Comparison of ENCODE assay signal across 19 cellular contexts in the genomic region with DNA sequence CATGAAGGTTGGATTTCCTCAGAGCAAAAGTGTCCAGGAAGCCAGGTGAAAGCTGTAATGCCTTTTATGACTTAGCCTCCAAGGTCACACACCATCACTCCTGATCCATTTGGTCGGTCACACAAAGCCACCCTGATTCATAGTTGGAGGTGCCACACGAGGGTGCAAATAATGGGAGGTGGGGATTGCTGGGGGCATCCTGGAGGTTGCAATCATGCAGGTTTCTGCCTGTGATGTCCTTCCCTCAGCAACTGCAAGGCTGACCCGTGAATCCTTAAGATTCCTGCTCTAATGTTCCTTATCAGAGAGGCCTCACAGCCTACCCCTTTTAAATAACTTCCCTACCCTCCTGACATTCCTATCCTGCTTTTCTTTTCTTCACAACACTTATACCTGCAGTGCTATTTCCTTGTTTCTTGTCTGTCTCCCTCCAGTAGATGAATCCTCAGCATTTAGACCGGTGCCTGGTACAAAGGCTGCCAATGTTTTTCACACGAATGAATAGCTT.
"Had no signal": no experiment of that assay in that cellular context is flagged by ENCODE, and none has a peak within 500 bp of the region (broad histone marks: within the 10 kb centered on the region; RNA-seq: fewer than 3 reads in every experiment).

No MANE protein-coding gene starts in this region.

- H3K9me3 ChIP-seq: adrenal gland, breast epithelium, colonic mucosa, sigmoid colon, testis, vagina had no signal

- H3K36me3 ChIP-seq: adrenal gland, breast epithelium, colonic mucosa, sigmoid colon, vagina had no signal

- DNase-seq: activated CD4-positive, alpha-beta T cell treated with anti-CD3 and anti-CD28 coated beads for 36 hours; activated CD4-positive, alpha-beta T cell treated with anti-CD3 and anti-CD28 coated beads, Interleukin-2, amount 50 U/mL, for 4 hours; activated CD8-positive, alpha-beta memory T cell treated with anti-CD3 and anti-CD28 coated beads, Interleukin-2, amount 50 U/mL, for 48 hours; activated naive CD4-positive, alpha-beta T cell; activated T-cell treated with anti-CD3 and anti-CD28 coated beads, Interleukin-2, amount 50 U/mL, for 4 hours; adrenal gland; colonic mucosa; kidney glomerular epithelial cell; left ventricle myocardium superior; mammary epithelial cell; posterior cingulate gyrus; retina; sigmoid colon; stimulated activated CD4-positive, alpha-beta T cell treated with anti-CD3 and anti-CD28 coated beads, Interleukin-4, amount 100 ng/mL, for 1 hour; stimulated activated naive CD4-positive, alpha-beta T cell; T-helper 9 cell; testis had no signal

- H3K27me3 ChIP-seq: adrenal gland, breast epithelium, colonic mucosa, sigmoid colon, testis, vagina had no signal

- ATAC-seq: activated CD4-positive, alpha-beta T cell treated with anti-CD3 and anti-CD28 coated beads for 36 hours; activated T-cell treated with anti-CD3 and anti-CD28 coated beads, Interleukin-2, amount 50 U/mL, for 4 hours; left ventricle myocardium superior had no signal

- H3K27ac ChIP-seq: adrenal gland, breast epithelium, colonic mucosa, sigmoid colon, testis, vagina had no signal

- H3K4me3 ChIP-seq: adrenal gland, breast epithelium, colonic mucosa, sigmoid colon, testis, vagina had no signal

- H3K4me1 ChIP-seq: adrenal gland, breast epithelium, colonic mucosa, vagina had no signal
